Comparison of ENCODE assay signal across 1 cellular context in genomic region chr11:29161216-29161615, GRCh38.
TF ChIP-seq lines count a peak whose summit lies in the region.

No MANE protein-coding gene starts in this region.

TF ChIP-seq in SK-N-SH, 30 proteins besides CTCF, POLR2A, EP300 and RAD21 (continued from another document):
- TF ChIP-seq USF2 (IDR thresholded peaks at IDR 0.05; ENCODE audit: borderline replicate concordance, low read depth, low read length) (no peak), GABPA (IDR thresholded peaks at IDR 0.05; ENCODE audit: low read depth) (no peak), RCOR1 (IDR thresholded peaks at IDR 0.05; ENCODE audit: low read length) (no peak), TEAD4 (IDR thresholded peaks at IDR 0.05; ENCODE audit: borderline replicate concordance, insufficient read depth) (no peak), PBX3 (IDR thresholded peaks at IDR 0.05) (peak; percentile 51; the same call in 1 of the 2 replicates), EZH2phosphoT487 (IDR thresholded peaks at IDR 0.05; ENCODE audit: borderline replicate concordance, low read depth) (no peak), FOXJ3 (CRISPR knock-in tag; IDR thresholded peaks at IDR 0.05) (no peak), JUND (IDR thresholded peaks at IDR 0.05) (peak; percentile 58), TCF12 (IDR thresholded peaks at IDR 0.05) (peak; percentile 61; the same call in 1 of the 2 replicates), POLR2AphosphoS5 (IDR thresholded peaks at IDR 0.05; ENCODE audit: low read depth, low read length) (no peak)
